Comparison of ENCODE assay signal across 1 cellular context in the genomic region with DNA sequence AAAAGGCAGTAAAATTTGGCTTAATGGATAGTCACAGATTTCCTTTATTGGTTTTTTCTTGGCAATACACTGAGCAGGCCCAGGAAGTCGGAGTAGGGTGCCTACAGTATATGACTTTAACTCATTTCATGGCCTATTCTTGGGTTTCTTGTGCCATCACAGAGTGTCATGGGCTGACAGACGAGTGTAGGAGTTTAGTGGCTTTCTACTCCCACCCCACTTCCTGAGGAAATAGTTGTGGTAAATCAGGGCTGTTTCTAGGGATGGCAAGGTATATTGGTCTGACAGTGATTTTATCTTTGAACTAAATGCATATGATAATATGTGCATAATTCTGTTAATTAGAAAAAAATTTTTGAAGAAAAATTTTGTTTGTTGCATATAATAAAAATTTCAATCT.
TF ChIP-seq lines count a peak whose summit lies in the region.

No MANE protein-coding gene starts in this region.

TF ChIP-seq in GM12878, 131 proteins besides CTCF, POLR2A, EP300 and RAD21 (continued from another document):
- no peak for TF ChIP-seq EZH2 (IDR thresholded peaks at IDR 0.05; ENCODE audit: borderline replicate concordance, control insufficient read depth, low read depth, low read length)
- TF ChIP-seq REST (IDR thresholded peaks at IDR 0.05; ENCODE audit: low read depth, low read length) = no peak
- 0 out of 2 replicates have a peak, but pooled peaks have one; percentile 24 for TF ChIP-seq BCL11A (IDR thresholded peaks at IDR 0.05; ENCODE audit: low read depth, low read length)
- TF ChIP-seq CREB1 (IDR thresholded peaks at IDR 0.05; ENCODE audit: low read depth) = 0 out of 2 replicates have a peak, but pooled peaks have one; percentile 36
